In the genomic region with DNA sequence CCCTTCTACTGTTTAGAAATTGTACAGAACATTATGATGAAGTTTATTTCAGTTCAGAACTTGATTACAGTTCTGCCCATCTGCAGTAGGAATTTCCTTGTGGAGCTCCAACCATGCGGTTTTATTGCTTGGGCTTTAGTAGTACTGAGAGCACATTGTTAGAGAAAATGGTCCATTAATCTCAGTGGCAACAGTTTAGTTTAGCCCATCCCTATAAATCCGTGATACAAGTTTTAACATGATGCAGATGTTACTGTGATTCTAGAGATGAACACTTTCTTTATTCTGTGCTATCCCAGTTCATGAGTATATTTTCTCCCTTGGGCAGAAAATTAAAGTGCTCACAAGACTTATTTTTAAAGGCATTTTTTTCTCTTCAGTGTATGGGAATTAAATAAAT, we compare ENCODE assay signal across 25 cellular contexts.
"Had no signal": no experiment of that assay in that cellular context is flagged by ENCODE, and none has a peak within 500 bp of the region (broad histone marks: within the 10 kb centered on the region; RNA-seq: fewer than 3 reads in every experiment).

No MANE protein-coding gene starts in this region.

- H3K9me3 Mint-ChIP-seq: neural crest cell; stimulated activated naive CD8-positive, alpha-beta T cell treated with anti-CD3 and anti-CD28 coated beads, Interleukin-15, amount 100 ng/mL, for 72 hours; type B pancreatic cell had no signal

- H3K27ac Mint-ChIP-seq: natural killer cell treated with Interleukin-12 subunit alpha and Interleukin-12 subunit beta and Interleukin-15 and Interleukin-18, amount 100 ng/mL, for 72 hours; stimulated activated naive CD8-positive, alpha-beta T cell treated with anti-CD3 and anti-CD28 coated beads, Interleukin-15, amount 100 ng/mL, for 72 hours; type B pancreatic cell had no signal

- H3K27me3 Mint-ChIP-seq: naive B cell had no signal

- H3K9me3 ChIP-seq: esophagus squamous epithelium, left lung, neutrophil, prostate gland, thyroid gland had no signal

- H3K4me1 ChIP-seq: esophagus squamous epithelium, left lung, prostate gland, thyroid gland had no signal

- H3K36me3 ChIP-seq: cardiac muscle cell, esophagus squamous epithelium, left lung, neutrophil, prostate gland, thyroid gland had no signal

- H3K4me1 Mint-ChIP-seq: naive B cell; neural crest cell; stimulated activated naive CD8-positive, alpha-beta T cell treated with anti-CD3 and anti-CD28 coated beads, Interleukin-15, amount 100 ng/mL, for 72 hours had no signal

- H3K27ac ChIP-seq: cardiac muscle cell, coronary artery, esophagus squamous epithelium, left lung, neutrophil, prostate gland, thyroid gland had no signal

- DNase-seq: dermis blood vessel endothelial cell; effector memory CD4-positive, alpha-beta T cell; erythroblast; esophagus squamous epithelium; head of caudate nucleus; kidney; left lung; mesendoderm; naive B cell; right cardiac atrium; stimulated activated CD4-positive, alpha-beta T cell treated with anti-CD3 and anti-CD28 coated beads, Interleukin-12 subunit alpha, Interleukin-12 subunit beta, amount 100 ng/mL, for 4 hours; stimulated activated CD4-positive, alpha-beta T cell treated with anti-CD3 and anti-CD28 coated beads, Interleukin-1b, Interleukin-23, amount 100 ng/mL, for 48 hours; stimulated activated CD4-positive, alpha-beta T cell treated with anti-CD3 and anti-CD28 coated beads, Interleukin-4, amount 100 ng/mL, for 1 hour; stimulated activated CD8-positive, alpha-beta memory T cell treated with anti-CD3 and anti-CD28 coated beads, Interleukin-4, amount 100 ng/mL, for 48 hours; stimulated activated naive CD4-positive, alpha-beta T cell; stimulated activated naive CD8-positive, alpha-beta T cell treated with anti-CD3 and anti-CD28 coated beads, Interleukin-15, amount 100 ng/mL, for 72 hours; thyroid gland had no signal

- H3K4me3 Mint-ChIP-seq: naive B cell; natural killer cell treated with Interleukin-12 subunit alpha and Interleukin-12 subunit beta and Interleukin-15 and Interleukin-18, amount 100 ng/mL, for 72 hours; neural crest cell; stimulated activated naive CD8-positive, alpha-beta T cell treated with anti-CD3 and anti-CD28 coated beads, Interleukin-15, amount 100 ng/mL, for 72 hours; type B pancreatic cell had no signal

- H3K4me3 ChIP-seq: cardiac muscle cell, coronary artery, esophagus squamous epithelium, left lung, prostate gland, smooth muscle cell, thyroid gland had no signal

- H3K27me3 ChIP-seq: cardiac muscle cell, left lung, neutrophil, thyroid gland had no signal

- ATAC-seq: left lung; natural killer cell treated with Interleukin-12 subunit alpha and Interleukin-12 subunit beta and Interleukin-15 and Interleukin-18, amount 100 ng/mL, for 72 hours; right cardiac atrium; stimulated activated naive CD8-positive, alpha-beta T cell treated with anti-CD3 and anti-CD28 coated beads, Interleukin-15, amount 100 ng/mL, for 72 hours had no signal

- H3K36me3 Mint-ChIP-seq: naive B cell; natural killer cell treated with Interleukin-12 subunit alpha and Interleukin-12 subunit beta and Interleukin-15 and Interleukin-18, amount 100 ng/mL, for 72 hours; type B pancreatic cell had no signal
